Comparison of ENCODE assay signal across 15 cellular contexts in genomic region chr12:118183155-118183554, GRCh38. TPM values are rescaled to one million over a fixed set of nuclear protein-coding genes. Genes with fewer than 3 reads are reported as not detected.
DNase-seq lines count a peak whose midpoint lies in the region; ATAC-seq and TF ChIP-seq lines count a peak whose summit lies in the region.
"Had no signal": no experiment of that assay in that cellular context is flagged by ENCODE, and none has a peak within 500 bp of the region (broad histone marks: within the 10 kb centered on the region; RNA-seq: fewer than 3 reads in every experiment).

No MANE protein-coding gene starts in this region.

- H3K9me3 ChIP-seq in left ventricle myocardium inferior (replicated peaks), result no peaks in the 10 kb centered on the region
- H3K9me3 ChIP-seq in stomach, result no peaks in the 10 kb centered on the region
- H3K9me3 ChIP-seq: upper lobe of right lung had no signal

- ATAC-seq in left ventricle myocardium superior, result no peak
- ATAC-seq in HG03175 (IDR thresholded peaks at IDR 0.05; ENCODE audit: unreplicated experiment), result peak; percentile 63
- no peak for ATAC-seq in HG02798 (IDR thresholded peaks at IDR 0.05; ENCODE audit: poor library complexity, unreplicated experiment)
- no peak for ATAC-seq in stimulated activated naive CD8-positive, alpha-beta T cell treated with anti-CD3 and anti-CD28 coated beads, Interleukin-15, amount 100 ng/mL, for 72 hours
- ATAC-seq: Panc1 had no signal

- no peak overlapping the region for H3K4me3 Mint-ChIP-seq in endothelial cell (ENCODE audit: unreplicated experiment)
- no peak overlapping the region for H3K4me3 Mint-ChIP-seq in stimulated activated naive CD8-positive, alpha-beta T cell treated with anti-CD3 and anti-CD28 coated beads, Interleukin-15, amount 100 ng/mL, for 72 hours

- peaks cover 1% of the 10 kb centered on the region for H3K27me3 Mint-ChIP-seq in endothelial cell (ENCODE audit: unreplicated experiment)
- H3K27me3 Mint-ChIP-seq in stimulated activated naive CD8-positive, alpha-beta T cell treated with anti-CD3 and anti-CD28 coated beads, Interleukin-15, amount 100 ng/mL, for 72 hours, result no peaks in the 10 kb centered on the region

- peaks cover 8% of the 10 kb centered on the region for H3K36me3 Mint-ChIP-seq in endothelial cell (ENCODE audit: low read depth, unreplicated experiment)

- TF ChIP-seq POLR2A in stomach (IDR thresholded peaks at IDR 0.05), result no peak

- no peak for TF ChIP-seq EP300 in stomach (IDR thresholded peaks at IDR 0.05)

- no peaks in the 10 kb centered on the region for H3K9me3 Mint-ChIP-seq in endothelial cell (ENCODE audit: unreplicated experiment)
- no peaks in the 10 kb centered on the region for H3K9me3 Mint-ChIP-seq in stimulated activated naive CD8-positive, alpha-beta T cell treated with anti-CD3 and anti-CD28 coated beads, Interleukin-15, amount 100 ng/mL, for 72 hours

- H3K36me3 ChIP-seq in left ventricle myocardium inferior, result peaks cover 30% of the 10 kb centered on the region
- H3K36me3 ChIP-seq in stomach, result peaks cover 16 to 38% (median 34%) of the 10 kb centered on the region in 4 donors

- intact Hi-C loops in left ventricle myocardium inferior (cut with micrococcal nuclease), result no loop called here
- intact Hi-C loops in left ventricle myocardium superior (cut with micrococcal nuclease), result loop anchor here (5.0 kb wide), 1 partner anchor 194 kb away; the partner anchor contains the start of gene SUDS3
- intact Hi-C loops in stomach (cut with DNase I; ENCODE audit: low total_unique reads), result no loop called here

- no peak overlapping the region for H3K4me3 ChIP-seq in left ventricle myocardium inferior
- no peak overlapping the region for H3K4me3 ChIP-seq in stomach
- H3K4me3 ChIP-seq: upper lobe of right lung had no signal

- H3K4me1 ChIP-seq in left ventricle myocardium inferior, result peaks cover 61% of the 10 kb centered on the region
- peaks cover 4 to 54% (median 24%) of the 10 kb centered on the region in 4 donors for H3K4me1 ChIP-seq in stomach

- H3K27ac ChIP-seq in left ventricle myocardium inferior (replicated peaks), result peak overlapping the region; percentile 58
- peak overlapping the region in 3 of 5 donors; percentile 15 to 62 (median 30) for H3K27ac ChIP-seq in stomach
- H3K27ac ChIP-seq: upper lobe of right lung had no signal

- H3K4me1 Mint-ChIP-seq in endothelial cell (ENCODE audit: unreplicated experiment), result no peaks in the 10 kb centered on the region
- peaks cover 27% of the 10 kb centered on the region for H3K4me1 Mint-ChIP-seq in stimulated activated naive CD8-positive, alpha-beta T cell treated with anti-CD3 and anti-CD28 coated beads, Interleukin-15, amount 100 ng/mL, for 72 hours

- DNase-seq in left ventricle myocardium inferior (no peak), left ventricle myocardium superior (no peak), endothelial cell (ENCODE audit: low spot score) (no peak), stomach (no peak), NCI-H345 treated with DMSO at 0.1 percent for 48 hours (lab: John Stamatoyannopoulos, UW; ENCODE audit: unreplicated experiment) (no peak)
- no peak for DNase-seq in stimulated activated naive CD8-positive, alpha-beta T cell treated with anti-CD3 and anti-CD28 coated beads, Interleukin-15, amount 100 ng/mL, for 72 hours
- DNase-seq: activated CD4-positive, alpha-beta T cell treated with anti-CD3 and anti-CD28 coated beads, Interleukin-2, amount 50 U/mL, for 1 hour; activated effector memory CD4-positive, alpha-beta T cell treated with Interleukin-2 at 50 U/mL for 16 hours; DMS53; NCI-H1436; NCI-H446 treated with DMSO at 0.1 percent for 48 hours; upper lobe of right lung had no signal

- H3K27me3 ChIP-seq in left ventricle myocardium inferior (ENCODE audit: low read depth) (no peaks in the 10 kb centered on the region), stomach (no peaks in the 10 kb centered on the region)
- H3K27me3 ChIP-seq: upper lobe of right lung had no signal

- TF ChIP-seq CTCF in left ventricle myocardium inferior (IDR thresholded peaks at IDR 0.05; ENCODE audit: borderline replicate concordance) (no peak), endothelial cell (IDR thresholded peaks at IDR 0.05; ENCODE audit: unreplicated experiment) (no peak), stomach (IDR thresholded peaks at IDR 0.05) (no peak)

- H3K27ac Mint-ChIP-seq in endothelial cell (ENCODE audit: unreplicated experiment), result peak overlapping the region; percentile 14
- H3K27ac Mint-ChIP-seq in stimulated activated naive CD8-positive, alpha-beta T cell treated with anti-CD3 and anti-CD28 coated beads, Interleukin-15, amount 100 ng/mL, for 72 hours, result no peak overlapping the region

RNA-seq across cellular contexts. Expression of gene PEBP1, which starts 47.2 kb away (rescaled TPM):
- total RNA-seq in left ventricle myocardium inferior, result 461 TPM
- total RNA-seq in left ventricle myocardium superior, result 500 TPM
- 138 TPM for total RNA-seq in endothelial cell (ENCODE audit: unreplicated experiment)
- total RNA-seq in stomach, result 100 to 1,000 TPM; 105 to 274 (median 165) TPM
- polyA plus RNA-seq in stomach, result 100 to 1,000 TPM; 221 to 303 (median 223) TPM
